9 cellular contexts compared by ENCODE assay signal in the genomic region with DNA sequence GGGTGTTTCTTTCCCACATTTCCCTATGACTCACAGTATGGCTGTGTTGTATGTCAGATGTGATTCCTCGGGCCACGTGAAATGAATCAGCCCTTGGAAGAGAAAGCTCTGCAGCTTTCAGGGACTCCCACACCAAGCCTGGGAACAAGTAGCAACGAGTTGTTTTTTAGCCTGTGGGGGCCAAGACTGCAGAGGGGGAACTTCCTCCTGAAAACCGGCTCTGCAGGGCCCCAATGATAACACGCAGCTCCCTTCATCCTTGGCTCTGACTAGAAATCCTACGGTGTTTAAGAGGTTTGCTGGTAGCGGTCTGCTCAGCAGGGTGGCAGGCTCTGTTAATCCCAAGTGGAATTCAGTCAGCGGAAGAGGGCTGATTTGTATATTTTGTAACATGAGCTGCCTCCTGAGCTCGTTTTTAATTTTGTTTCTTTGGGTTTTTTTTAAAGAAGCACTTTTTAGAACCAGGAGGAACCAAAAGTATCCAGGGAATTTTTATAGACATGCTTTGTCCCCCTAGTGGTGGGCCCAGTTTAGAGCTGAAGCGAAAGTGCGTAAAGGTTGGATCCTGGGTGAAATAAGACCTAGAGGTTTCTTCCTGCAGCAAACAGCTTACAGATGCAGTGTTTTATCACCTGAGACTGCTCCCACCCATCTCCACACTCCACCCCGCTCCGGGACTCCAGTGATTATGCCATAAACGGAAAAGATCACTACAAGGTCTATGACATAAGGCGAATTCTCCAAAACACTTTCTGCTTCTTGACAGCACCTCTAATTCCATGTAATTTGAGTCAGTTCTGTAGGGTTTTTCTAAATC. TPM values are rescaled to one million over a fixed set of nuclear protein-coding genes. Genes with fewer than 3 reads are reported as not detected.
DNase-seq lines count a peak whose midpoint lies in the region; ATAC-seq, FAIRE-seq and TF ChIP-seq lines count a peak whose summit lies in the region.
"Had no signal": no experiment of that assay in that cellular context is flagged by ENCODE, and none has a peak within 500 bp of the region (broad histone marks: within the 10 kb centered on the region; RNA-seq: fewer than 3 reads in every experiment).

No MANE protein-coding gene starts in this region.

- peak; percentile 92 for ATAC-seq in omental fat pad (ENCODE audit: low FRiP score)
- no peak for ATAC-seq in GM21390 (IDR thresholded peaks at IDR 0.05; ENCODE audit: unreplicated experiment)
- no peak for ATAC-seq in HG03442 (IDR thresholded peaks at IDR 0.05; ENCODE audit: unreplicated experiment)
- ATAC-seq in HG02642 (IDR thresholded peaks at IDR 0.05; ENCODE audit: poor library complexity, unreplicated experiment), result no peak

- POLR2A ChIA-PET in SK-N-SH (lab: Yijun Ruan, JAX), result no interaction called here

- peaks cover 4 to 8% (median 8%) of the 10 kb centered on the region in 3 donors for H3K27me3 Mint-ChIP-seq in CD14-positive monocyte (ENCODE audit: low read depth in 3 of 3)

- H3K4me3 Mint-ChIP-seq in CD14-positive monocyte, result peak overlapping the region in 1 of 2 donors; percentile 64
- H3K4me3 Mint-ChIP-seq: IgD-negative memory B cell had no signal

- no peaks in the 10 kb centered on the region for H3K27me3 ChIP-seq in SK-N-SH (ENCODE audit: insufficient read depth)

- TF ChIP-seq CTCF in CD14-positive monocyte (IDR thresholded peaks at IDR 0.05), result peak; percentile 58
- peak; percentile 90 for TF ChIP-seq CTCF in SK-N-SH (IDR thresholded peaks at IDR 0.05)
- peak; percentile 83 for TF ChIP-seq CTCF in foreskin fibroblast (IDR thresholded peaks at IDR 0.05; ENCODE audit: low read depth, low read length)
- TF ChIP-seq CTCF in omental fat pad (IDR thresholded peaks at IDR 0.05), result no peak

- peak overlapping the region; percentile 81 for H3K4me2 ChIP-seq in SK-N-SH

- WGBS in SK-N-SH (ENCODE audit: low lambda C conversion rate), result 46% methylated on average over 15 of the region's 15 CpGs

- no peaks in the 10 kb centered on the region for H3K9me2 ChIP-seq in SK-N-SH

- no peaks in the 10 kb centered on the region for H3K79me2 ChIP-seq in SK-N-SH (ENCODE audit: insufficient read depth)

- peaks cover 0 to 3% (median 0%) of the 10 kb centered on the region in 7 donors for H3K9me3 Mint-ChIP-seq in CD14-positive monocyte
- H3K9me3 Mint-ChIP-seq: IgD-negative memory B cell had no signal

- H3K4me1 ChIP-seq in SK-N-SH (ENCODE audit: control insufficient read depth in 1 of 2, insufficient read depth in 2 of 2, low read depth in 1 of 2, low read length in 1 of 2), result peaks cover 6 to 23% of the 10 kb centered on the region in 2 experiments; a peak in 2 of 4 replicates

- intact Hi-C loops in CD14-positive monocyte (cut with micrococcal nuclease), result loop anchor here in 1 of 2 donors (10.0 kb wide), 1 partner anchor 270 kb away; no protein-coding TSS in a partner anchor

- H3K36me3 ChIP-seq in SK-N-SH (replicated peaks in 1 of 2; ENCODE audit: control insufficient read depth in 1 of 2, insufficient read depth in 2 of 2, low read length in 1 of 2), result no peaks in the 10 kb centered on the region

- H4K20me1 ChIP-seq in SK-N-SH (ENCODE audit: insufficient read depth), result no peaks in the 10 kb centered on the region

- TF ChIP-seq EP300 in SK-N-SH (IDR thresholded peaks at IDR 0.05; ENCODE audit: borderline replicate concordance in 1 of 2, low read depth in 1 of 2, low read length in 1 of 2), result peak in 1 of 2 experiments; percentile 61; a peak in 1 of 4 replicates

- peak overlapping the region; percentile 80 for H2AFZ ChIP-seq in SK-N-SH (ENCODE audit: low read depth)

- peaks cover 30% of the 10 kb centered on the region for H3F3A ChIP-seq in SK-N-SH (replicated peaks; ENCODE audit: insufficient read depth)

- FAIRE-seq in HTR-8/SVneo (lab: Jason Lieb, UNC), result peak; percentile 28

- H3K9ac ChIP-seq in SK-N-SH, result peak overlapping the region; percentile 74; the same call in 1 of the 2 replicates

- H3K4me3 ChIP-seq in SK-N-SH (ENCODE audit: low read depth in 2 of 2, low read length in 1 of 2) (peak overlapping the region; percentile 44 to 63), foreskin fibroblast (ENCODE audit: low read depth in 1 of 2, low read length in 2 of 2) (peak overlapping the region; percentile 39 to 51)

- H3K36me3 Mint-ChIP-seq in CD14-positive monocyte, result no peaks in the 10 kb centered on the region
- H3K36me3 Mint-ChIP-seq: IgD-negative memory B cell had no signal

- peak overlapping the region in 1 of 7 donors; percentile 60 for H3K27ac Mint-ChIP-seq in CD14-positive monocyte
- H3K27ac Mint-ChIP-seq: IgD-negative memory B cell had no signal

- DNase-seq in CD14-positive monocyte (ENCODE audit: low spot score), result no peak
- DNase-seq in HTR-8/SVneo (ENCODE audit: insufficient read length, low spot score), result peak; percentile 78
- DNase-seq in SK-N-SH, result peak; percentile 27
- peak; percentile 95 to 97 for DNase-seq in foreskin fibroblast
- peak; percentile 48 for DNase-seq in omental fat pad (ENCODE audit: low spot score)

- no peak; the same call in 1 of the 2 replicates for TF ChIP-seq RAD21 in SK-N-SH (IDR thresholded peaks at IDR 0.05; ENCODE audit: low read length)

- H3K27ac ChIP-seq in SK-N-SH (ENCODE audit: low read depth in 2 of 2, low read length in 1 of 2), result peak overlapping the region; percentile 86 to 98

- peaks cover 9% of the 10 kb centered on the region for H3K4me1 Mint-ChIP-seq in CD14-positive monocyte

- no peaks in the 10 kb centered on the region for H3K9me3 ChIP-seq in SK-N-SH

- CTCF ChIA-PET in SK-N-SH (lab: Yijun Ruan, JAX), result interaction anchor here (0.7 to 2.7 kb wide), 15 partner anchors 8 to 286 kb away, joined by 3 to 11 read pairs (median 4); no protein-coding TSS in a partner anchor

TF ChIP-seq in SK-N-SH, 30 proteins besides CTCF, POLR2A, EP300 and RAD21 (continues in another document):
- peak; percentile 95 for TF ChIP-seq FOSL2 (IDR thresholded peaks at IDR 0.05; ENCODE audit: borderline replicate concordance, low read depth)
- peak; percentile 31 for TF ChIP-seq SMC3 (IDR thresholded peaks at IDR 0.05; ENCODE audit: low read depth, low read length)
- no peak for TF ChIP-seq ELF1 (IDR thresholded peaks at IDR 0.05)
- TF ChIP-seq, protein P1, sequence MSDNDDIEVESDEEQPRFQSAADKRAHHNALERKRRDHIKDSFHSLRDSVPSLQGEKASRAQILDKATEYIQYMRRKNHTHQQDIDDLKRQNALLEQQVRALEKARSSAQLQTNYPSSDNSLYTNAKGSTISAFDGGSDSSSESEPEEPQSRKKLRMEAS (IDR thresholded peaks at IDR 0.05; ENCODE audit: low read depth), result peak; percentile 87
- peak; percentile 91 for TF ChIP-seq JUND (IDR thresholded peaks at IDR 0.05)
- TF ChIP-seq TCF12 (IDR thresholded peaks at IDR 0.05), result peak; percentile 86
- peak; percentile 87 for TF ChIP-seq NFIC (IDR thresholded peaks at IDR 0.05; ENCODE audit: borderline replicate concordance)
- TF ChIP-seq, protein P2, sequence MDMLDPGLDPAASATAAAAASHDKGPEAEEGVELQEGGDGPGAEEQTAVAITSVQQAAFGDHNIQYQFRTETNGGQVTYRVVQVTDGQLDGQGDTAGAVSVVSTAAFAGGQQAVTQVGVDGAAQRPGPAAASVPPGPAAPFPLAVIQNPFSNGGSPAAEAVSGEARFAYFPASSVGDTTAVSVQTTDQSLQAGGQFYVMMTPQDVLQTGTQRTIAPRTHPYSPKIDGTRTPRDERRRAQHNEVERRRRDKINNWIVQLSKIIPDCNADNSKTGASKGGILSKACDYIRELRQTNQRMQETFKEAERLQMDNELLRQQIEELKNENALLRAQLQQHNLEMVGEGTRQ (IDR thresholded peaks at IDR 0.05; ENCODE audit: borderline replicate concordance, low read depth, low read length), result no peak
- TF ChIP-seq RCOR1 (IDR thresholded peaks at IDR 0.05; ENCODE audit: low read length), result no peak
- TF ChIP-seq GATA2 (CRISPR knock-in tag; IDR thresholded peaks at IDR 0.05), result no peak
- TF ChIP-seq FOXJ3 (CRISPR knock-in tag; IDR thresholded peaks at IDR 0.05), result no peak
- TF ChIP-seq, protein P3, sequence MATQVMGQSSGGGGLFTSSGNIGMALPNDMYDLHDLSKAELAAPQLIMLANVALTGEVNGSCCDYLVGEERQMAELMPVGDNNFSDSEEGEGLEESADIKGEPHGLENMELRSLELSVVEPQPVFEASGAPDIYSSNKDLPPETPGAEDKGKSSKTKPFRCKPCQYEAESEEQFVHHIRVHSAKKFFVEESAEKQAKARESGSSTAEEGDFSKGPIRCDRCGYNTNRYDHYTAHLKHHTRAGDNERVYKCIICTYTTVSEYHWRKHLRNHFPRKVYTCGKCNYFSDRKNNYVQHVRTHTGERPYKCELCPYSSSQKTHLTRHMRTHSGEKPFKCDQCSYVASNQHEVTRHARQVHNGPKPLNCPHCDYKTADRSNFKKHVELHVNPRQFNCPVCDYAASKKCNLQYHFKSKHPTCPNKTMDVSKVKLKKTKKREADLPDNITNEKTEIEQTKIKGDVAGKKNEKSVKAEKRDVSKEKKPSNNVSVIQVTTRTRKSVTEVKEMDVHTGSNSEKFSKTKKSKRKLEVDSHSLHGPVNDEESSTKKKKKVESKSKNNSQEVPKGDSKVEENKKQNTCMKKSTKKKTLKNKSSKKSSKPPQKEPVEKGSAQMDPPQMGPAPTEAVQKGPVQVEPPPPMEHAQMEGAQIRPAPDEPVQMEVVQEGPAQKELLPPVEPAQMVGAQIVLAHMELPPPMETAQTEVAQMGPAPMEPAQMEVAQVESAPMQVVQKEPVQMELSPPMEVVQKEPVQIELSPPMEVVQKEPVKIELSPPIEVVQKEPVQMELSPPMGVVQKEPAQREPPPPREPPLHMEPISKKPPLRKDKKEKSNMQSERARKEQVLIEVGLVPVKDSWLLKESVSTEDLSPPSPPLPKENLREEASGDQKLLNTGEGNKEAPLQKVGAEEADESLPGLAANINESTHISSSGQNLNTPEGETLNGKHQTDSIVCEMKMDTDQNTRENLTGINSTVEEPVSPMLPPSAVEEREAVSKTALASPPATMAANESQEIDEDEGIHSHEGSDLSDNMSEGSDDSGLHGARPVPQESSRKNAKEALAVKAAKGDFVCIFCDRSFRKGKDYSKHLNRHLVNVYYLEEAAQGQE (IDR thresholded peaks at IDR 0.05; ENCODE audit: low read depth, low read length), result 0 out of 2 replicates have a peak, but pooled peaks have one; percentile 42
- peak; percentile 81 for TF ChIP-seq SIN3A (IDR thresholded peaks at IDR 0.05; ENCODE audit: borderline replicate concordance, low read depth, low read length)
- TF ChIP-seq TAF1 (IDR thresholded peaks at IDR 0.05; ENCODE audit: borderline replicate concordance, low read depth, low read length), result peak; percentile 23; the same call in 1 of the 2 replicates
- 0 out of 2 replicates have a peak, but pooled peaks have one; percentile 9 for TF ChIP-seq YY1 (IDR thresholded peaks at IDR 0.05; ENCODE audit: low read depth)

RNA-seq across cellular contexts. Expression of a gene that starts 48.8 kb away (rescaled TPM):
- polyA plus RNA-seq in CD14-positive monocyte (not detected), SK-N-SH (2012; rRNA removed) (0.15 and 0.16 TPM in 2 replicates)
- 0.04 and 0.07 TPM in 2 replicates for polyA plus RNA-seq in SK-N-SH (2012; cell fraction: cytosol; rRNA removed)
- polyA plus RNA-seq in SK-N-SH (2012; cell fraction: nucleus; rRNA removed), result 0.23 and 0.48 TPM in 2 replicates
- 10 to 100 TPM in 2 of 4 donors, 1 to 10 TPM in 2; 2.6 to 23.3 (median 7.3) TPM for total RNA-seq in omental fat pad
- polyA plus RNA-seq: IgD-negative memory B cell had no signal

Comparison
In these comparisons a context has a peak if more than half of its experiments do, and no peak if none do; other contexts are left out.
1. CTCF ChIP-seq: peak in CD14-positive monocyte (single experiment), SK-N-SH (single experiment) and foreskin fibroblast (single experiment); none in omental fat pad (0 of 3).